ENCODE assay signal across 21 cellular contexts in genomic region chr12:4056910-4057845, GRCh38.
DNase-seq lines count a peak whose midpoint lies in the region; ATAC-seq and TF ChIP-seq lines count a peak whose summit lies in the region.
"Had no signal": no experiment of that assay in that cellular context is flagged by ENCODE, and none has a peak within 500 bp of the region (broad histone marks: within the 10 kb centered on the region; RNA-seq: fewer than 3 reads in every experiment).

No MANE protein-coding gene starts in this region.

- intact Hi-C loops in activated CD8-positive, alpha-beta T cell treated with anti-CD3 and anti-CD28 coated beads for 36 hours (cut with micrococcal nuclease), result no loop called here

- peak; percentile 64 for ATAC-seq in activated CD8-positive, alpha-beta T cell treated with anti-CD3 and anti-CD28 coated beads for 36 hours
- ATAC-seq in left lobe of liver, result peak; percentile 95
- no peak for ATAC-seq in HG03196 (IDR thresholded peaks at IDR 0.05; ENCODE audit: unreplicated experiment)
- no peak for ATAC-seq in HG03175 (IDR thresholded peaks at IDR 0.05; ENCODE audit: unreplicated experiment)
- ATAC-seq: heart left ventricle; left lung; stimulated activated memory B cell treated with anti-CD40 and anti-IgM and Interleukin-4, amounts not matched to agents 10 μg/mL and 1 μg/mL and 100 μg/mL, for 72 hours had no signal

- no peak for TF ChIP-seq CTCF in activated CD8-positive, alpha-beta T cell treated with anti-CD3 and anti-CD28 coated beads for 36 hours (IDR thresholded peaks at IDR 0.05)

- DNase-seq in activated naive CD4-positive, alpha-beta T cell treated with anti-CD3 and anti-CD28 coated beads, Interleukin-2, amount 50 U/mL, for 16 hours, result no peak
- no peak for DNase-seq in activated CD8-positive, alpha-beta T cell treated with anti-CD3 and anti-CD28 coated beads for 36 hours
- DNase-seq in left lobe of liver (ENCODE audit: low spot score) (peak; percentile 60), T1000 (lab: John Stamatoyannopoulos, UW) (no peak)
- DNase-seq: cerebellar nuclear complex; dorsolateral prefrontal cortex; EL; H9; heart left ventricle; left lung; naive B cell; NCI-H146; occipital lobe; Peyer's patch; stimulated activated CD4-positive, alpha-beta T cell treated with anti-CD3 and anti-CD28 coated beads, Interleukin-2, amount 100 ng/mL, for 48 hours had no signal

- H3K36me3 Mint-ChIP-seq in activated naive CD4-positive, alpha-beta T cell treated with anti-CD3 and anti-CD28 coated beads, Interleukin-2, amount 50 U/mL, for 24 hours, result peaks cover 7% of the 10 kb centered on the region
- no peaks in the 10 kb centered on the region for H3K36me3 Mint-ChIP-seq in activated CD8-positive, alpha-beta T cell treated with anti-CD3 and anti-CD28 coated beads for 36 hours (ENCODE audit: low read depth)
- H3K36me3 Mint-ChIP-seq: CD14-positive monocyte; naive B cell; stimulated activated memory B cell treated with anti-CD40 and anti-IgM and Interleukin-4, amounts not matched to agents 10 μg/mL and 1 μg/mL and 100 μg/mL, for 72 hours had no signal

- peaks cover 36% of the 10 kb centered on the region for H3K4me1 Mint-ChIP-seq in activated naive CD4-positive, alpha-beta T cell treated with anti-CD3 and anti-CD28 coated beads, Interleukin-2, amount 50 U/mL, for 24 hours
- H3K4me1 Mint-ChIP-seq in activated CD8-positive, alpha-beta T cell treated with anti-CD3 and anti-CD28 coated beads for 36 hours (ENCODE audit: low read depth), result peaks cover 12% of the 10 kb centered on the region
- H3K4me1 Mint-ChIP-seq: CD14-positive monocyte; naive B cell; stimulated activated memory B cell treated with anti-CD40 and anti-IgM and Interleukin-4, amounts not matched to agents 10 μg/mL and 1 μg/mL and 100 μg/mL, for 72 hours had no signal

- POLR2A ChIA-PET in activated CD8-positive, alpha-beta T cell treated with anti-CD3 and anti-CD28 coated beads for 36 hours (lab: Charles Lee), result no interaction called here

- H3K9me3 Mint-ChIP-seq in activated naive CD4-positive, alpha-beta T cell treated with anti-CD3 and anti-CD28 coated beads, Interleukin-2, amount 50 U/mL, for 24 hours, result no peaks in the 10 kb centered on the region
- no peaks in the 10 kb centered on the region for H3K9me3 Mint-ChIP-seq in activated CD8-positive, alpha-beta T cell treated with anti-CD3 and anti-CD28 coated beads for 36 hours
- H3K9me3 Mint-ChIP-seq: CD14-positive monocyte; H9; naive B cell; stimulated activated memory B cell treated with anti-CD40 and anti-IgM and Interleukin-4, amounts not matched to agents 10 μg/mL and 1 μg/mL and 100 μg/mL, for 72 hours had no signal

- peak overlapping the region; percentile 66 for H3K4me3 Mint-ChIP-seq in activated naive CD4-positive, alpha-beta T cell treated with anti-CD3 and anti-CD28 coated beads, Interleukin-2, amount 50 U/mL, for 24 hours
- peak overlapping the region; percentile 4 for H3K4me3 Mint-ChIP-seq in activated CD8-positive, alpha-beta T cell treated with anti-CD3 and anti-CD28 coated beads for 36 hours
- H3K4me3 Mint-ChIP-seq: activated naive CD8-positive, alpha-beta T cell; CD14-positive monocyte; H9; naive B cell; stimulated activated memory B cell treated with anti-CD40 and anti-IgM and Interleukin-4, amounts not matched to agents 10 μg/mL and 1 μg/mL and 100 μg/mL, for 72 hours had no signal

- H3K27me3 Mint-ChIP-seq in activated naive CD4-positive, alpha-beta T cell treated with anti-CD3 and anti-CD28 coated beads, Interleukin-2, amount 50 U/mL, for 24 hours, result no peaks in the 10 kb centered on the region
- H3K27me3 Mint-ChIP-seq in activated CD8-positive, alpha-beta T cell treated with anti-CD3 and anti-CD28 coated beads for 36 hours, result no peaks in the 10 kb centered on the region
- H3K27me3 Mint-ChIP-seq: activated naive CD8-positive, alpha-beta T cell had no signal

- CTCF ChIA-PET in activated CD8-positive, alpha-beta T cell treated with anti-CD3 and anti-CD28 coated beads for 36 hours (lab: Charles Lee), result interaction anchor here (0.8 to 1.3 kb wide), 3 partner anchors 23 to 220 kb away, joined by 3 read pairs; no protein-coding TSS in a partner anchor

- H3K27ac Mint-ChIP-seq in activated naive CD4-positive, alpha-beta T cell treated with anti-CD3 and anti-CD28 coated beads, Interleukin-2, amount 50 U/mL, for 24 hours, result peak overlapping the region; percentile 95
- H3K27ac Mint-ChIP-seq in activated CD8-positive, alpha-beta T cell treated with anti-CD3 and anti-CD28 coated beads for 36 hours, result peak overlapping the region; percentile 77
- H3K27ac Mint-ChIP-seq: activated naive CD8-positive, alpha-beta T cell; H9; naive B cell; stimulated activated memory B cell treated with anti-CD40 and anti-IgM and Interleukin-4, amounts not matched to agents 10 μg/mL and 1 μg/mL and 100 μg/mL, for 72 hours had no signal

Comparison
In these comparisons a context has a peak if more than half of its experiments do, and no peak if none do; other contexts are left out.
1. ATAC-seq: peak in activated CD8-positive, alpha-beta T cell treated with anti-CD3 and anti-CD28 coated beads for 36 hours (single experiment) and left lobe of liver (single experiment); none in HG03196 (single experiment) and HG03175 (single experiment).